3 cellular contexts compared by ENCODE assay signal in genomic region chr16:4951583-4951982, GRCh38. TPM values are rescaled to one million over a fixed set of nuclear protein-coding genes. Genes with fewer than 3 reads are reported as not detected.
"Had no signal": no experiment of that assay in that cellular context is flagged by ENCODE, and none has a peak within 500 bp of the region (broad histone marks: within the 10 kb centered on the region; RNA-seq: fewer than 3 reads in every experiment).

No MANE protein-coding gene starts in this region.

RNA-seq across cellular contexts. Expression of gene SEC14L5, which starts 6.5 kb away (rescaled TPM):
- total RNA-seq: HT1080, IMR-90, K562 had no signal
